19 cellular contexts compared by ENCODE assay signal in the genomic region with DNA sequence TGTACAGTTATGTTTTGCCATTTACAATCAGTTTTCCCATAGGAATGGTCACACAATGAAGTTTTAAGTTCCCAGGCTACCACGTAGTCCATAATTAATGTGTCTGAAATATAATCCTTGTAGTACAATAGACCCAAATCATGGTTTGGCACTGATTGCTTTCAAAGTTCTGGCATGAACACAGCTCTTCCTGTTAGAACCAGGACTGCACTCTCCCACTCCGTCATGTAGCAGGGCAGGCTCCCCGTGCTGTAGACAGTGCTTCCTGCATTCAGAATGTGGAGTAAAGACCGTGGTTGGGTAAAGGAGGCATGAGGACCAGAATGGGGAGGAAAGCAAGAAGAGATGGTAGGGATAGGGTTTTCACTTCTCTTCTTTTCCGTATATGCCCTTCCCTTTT. TPM values are rescaled to one million over a fixed set of nuclear protein-coding genes. Genes with fewer than 3 reads are reported as not detected.
DNase-seq lines count a peak whose midpoint lies in the region; ATAC-seq and TF ChIP-seq lines count a peak whose summit lies in the region.
"Had no signal": no experiment of that assay in that cellular context is flagged by ENCODE, and none has a peak within 500 bp of the region (broad histone marks: within the 10 kb centered on the region; RNA-seq: fewer than 3 reads in every experiment).

No MANE protein-coding gene starts in this region.

- peaks cover 34% of the 10 kb centered on the region for H3K4me1 Mint-ChIP-seq in activated naive CD8-positive, alpha-beta T cell treated with anti-CD3 and anti-CD28 coated beads, Interleukin-2, amount 50 U/mL, for 24 hours
- peaks cover 32% of the 10 kb centered on the region for H3K4me1 Mint-ChIP-seq in activated naive CD8-positive, alpha-beta T cell treated with anti-CD3 and anti-CD28 coated beads for 36 hours
- peaks cover 45% of the 10 kb centered on the region for H3K4me1 Mint-ChIP-seq in activated T-helper 1 cell treated with anti-CD3 and anti-CD28 coated beads, Interleukin-12 subunit alpha, Interleukin-12 subunit beta, Interleukin-2, Interleukin-4 antibody, amounts not matched to agents 30 ng/mL and 10 ng/mL and 1 ng/mL, durations not matched to agents 14 hours and 24 hours and 36 hours (ENCODE audit: low read depth)

- no peak for TF ChIP-seq POLR2A in esophagus squamous epithelium (IDR thresholded peaks at IDR 0.05)

- H3K27me3 ChIP-seq in esophagus squamous epithelium = no peaks in the 10 kb centered on the region
- H3K27me3 ChIP-seq: BLaER1 treated with 17β-estradiol and CSF1 and Interleukin-3, amounts not matched to agents 10 nM and 100 nM had no signal

- H3K27me3 Mint-ChIP-seq in activated naive CD8-positive, alpha-beta T cell treated with anti-CD3 and anti-CD28 coated beads, Interleukin-2, amount 50 U/mL, for 24 hours = no peaks in the 10 kb centered on the region
- H3K27me3 Mint-ChIP-seq in activated naive CD8-positive, alpha-beta T cell treated with anti-CD3 and anti-CD28 coated beads for 36 hours = no peaks in the 10 kb centered on the region
- no peaks in the 10 kb centered on the region for H3K27me3 Mint-ChIP-seq in activated T-helper 1 cell treated with anti-CD3 and anti-CD28 coated beads, Interleukin-12 subunit alpha, Interleukin-12 subunit beta, Interleukin-2, Interleukin-4 antibody, amounts not matched to agents 30 ng/mL and 10 ng/mL and 1 ng/mL, durations not matched to agents 14 hours and 24 hours and 36 hours (ENCODE audit: insufficient read depth)

- no peak for TF ChIP-seq CTCF in fibroblast of the aortic adventitia (IDR thresholded peaks at IDR 0.05; ENCODE audit: insufficient read depth, low read length)
- no peak for TF ChIP-seq CTCF in esophagus squamous epithelium (IDR thresholded peaks at IDR 0.05)

- H3K4me3 ChIP-seq in fibroblast of the aortic adventitia (ENCODE audit: low read depth, low read length) (no peak overlapping the region), esophagus squamous epithelium (no peak overlapping the region)
- H3K4me3 ChIP-seq: BLaER1 treated with 17β-estradiol and CSF1 and Interleukin-3, amounts not matched to agents 10 nM and 100 nM had no signal

- H3K9me3 ChIP-seq in esophagus squamous epithelium = no peaks in the 10 kb centered on the region
- H3K9me3 ChIP-seq: BLaER1 treated with 17β-estradiol and CSF1 and Interleukin-3, amounts not matched to agents 10 nM and 100 nM had no signal

- intact Hi-C loops in activated T-helper 1 cell treated with anti-CD3 and anti-CD28 coated beads, Interleukin-12 subunit alpha, Interleukin-12 subunit beta, Interleukin-2, Interleukin-4 antibody, amounts not matched to agents 30 ng/mL and 10 ng/mL and 1 ng/mL, durations not matched to agents 14 hours and 24 hours and 36 hours (cut with micrococcal nuclease) = loop anchor here (10.0 kb wide), 1 partner anchor 1111 kb away; the partner anchor contains the start of gene TRIM14
- intact Hi-C loops in esophagus squamous epithelium (cut with DNase I) = no loop called here

- H3K36me3 ChIP-seq in esophagus squamous epithelium = peaks cover 0 to 71% (median 12%) of the 10 kb centered on the region in 3 donors

- 67 to 74% methylated on average over 5 of the region's 5 CpGs for WGBS in esophagus squamous epithelium, 2 donors

- H3K27ac Mint-ChIP-seq in activated naive CD8-positive, alpha-beta T cell treated with anti-CD3 and anti-CD28 coated beads, Interleukin-2, amount 50 U/mL, for 24 hours = peak overlapping the region; percentile 3
- no peak overlapping the region for H3K27ac Mint-ChIP-seq in activated naive CD8-positive, alpha-beta T cell treated with anti-CD3 and anti-CD28 coated beads for 36 hours
- peak overlapping the region; percentile 42 for H3K27ac Mint-ChIP-seq in activated T-helper 1 cell treated with anti-CD3 and anti-CD28 coated beads, Interleukin-12 subunit alpha, Interleukin-12 subunit beta, Interleukin-2, Interleukin-4 antibody, amounts not matched to agents 30 ng/mL and 10 ng/mL and 1 ng/mL, durations not matched to agents 14 hours and 24 hours and 36 hours

- no peaks in the 10 kb centered on the region for H3K9me3 Mint-ChIP-seq in activated naive CD8-positive, alpha-beta T cell treated with anti-CD3 and anti-CD28 coated beads, Interleukin-2, amount 50 U/mL, for 24 hours
- H3K9me3 Mint-ChIP-seq in activated naive CD8-positive, alpha-beta T cell treated with anti-CD3 and anti-CD28 coated beads for 36 hours = no peaks in the 10 kb centered on the region
- H3K9me3 Mint-ChIP-seq in activated T-helper 1 cell treated with anti-CD3 and anti-CD28 coated beads, Interleukin-12 subunit alpha, Interleukin-12 subunit beta, Interleukin-2, Interleukin-4 antibody, amounts not matched to agents 30 ng/mL and 10 ng/mL and 1 ng/mL, durations not matched to agents 14 hours and 24 hours and 36 hours = no peaks in the 10 kb centered on the region

- H3K36me3 Mint-ChIP-seq in activated naive CD8-positive, alpha-beta T cell treated with anti-CD3 and anti-CD28 coated beads, Interleukin-2, amount 50 U/mL, for 24 hours (ENCODE audit: low read depth) = peaks cover 53% of the 10 kb centered on the region
- peaks cover 33% of the 10 kb centered on the region for H3K36me3 Mint-ChIP-seq in activated naive CD8-positive, alpha-beta T cell treated with anti-CD3 and anti-CD28 coated beads for 36 hours
- H3K36me3 Mint-ChIP-seq in activated T-helper 1 cell treated with anti-CD3 and anti-CD28 coated beads, Interleukin-12 subunit alpha, Interleukin-12 subunit beta, Interleukin-2, Interleukin-4 antibody, amounts not matched to agents 30 ng/mL and 10 ng/mL and 1 ng/mL, durations not matched to agents 14 hours and 24 hours and 36 hours (ENCODE audit: low read depth) = peaks cover 51% of the 10 kb centered on the region

- H3K4me3 Mint-ChIP-seq in activated naive CD8-positive, alpha-beta T cell treated with anti-CD3 and anti-CD28 coated beads, Interleukin-2, amount 50 U/mL, for 24 hours = no peak overlapping the region
- H3K4me3 Mint-ChIP-seq in activated naive CD8-positive, alpha-beta T cell treated with anti-CD3 and anti-CD28 coated beads for 36 hours = no peak overlapping the region
- no peak overlapping the region for H3K4me3 Mint-ChIP-seq in activated T-helper 1 cell treated with anti-CD3 and anti-CD28 coated beads, Interleukin-12 subunit alpha, Interleukin-12 subunit beta, Interleukin-2, Interleukin-4 antibody, amounts not matched to agents 30 ng/mL and 10 ng/mL and 1 ng/mL, durations not matched to agents 14 hours and 24 hours and 36 hours

- H3K4me1 ChIP-seq in esophagus squamous epithelium = peaks cover 11 to 44% (median 16%) of the 10 kb centered on the region in 3 donors

- H3K27ac ChIP-seq in esophagus squamous epithelium = peak overlapping the region in 1 of 4 donors; percentile 40
- H3K27ac ChIP-seq: BLaER1 treated with 17β-estradiol and CSF1 and Interleukin-3, amounts not matched to agents 10 nM and 100 nM; KMS-11 had no signal

- DNase-seq in activated naive CD8-positive, alpha-beta T cell treated with anti-CD3 and anti-CD28 coated beads, Interleukin-2, amount 50 U/mL, for 24 hours = no peak
- DNase-seq in activated naive CD8-positive, alpha-beta T cell treated with anti-CD3 and anti-CD28 coated beads for 36 hours = no peak
- DNase-seq in activated T-helper 1 cell treated with anti-CD3 and anti-CD28 coated beads, Interleukin-12 subunit alpha, Interleukin-12 subunit beta, Interleukin-2, Interleukin-4 antibody, amounts not matched to agents 30 ng/mL and 10 ng/mL and 1 ng/mL, durations not matched to agents 14 hours and 24 hours and 36 hours (ENCODE audit: low spot score) = no peak
- peak; percentile 31 for DNase-seq in fibroblast of the aortic adventitia (ENCODE audit: low read depth)
- peak; percentile 2 for DNase-seq in stromal cell of bone marrow (ENCODE audit: low read depth)
- DNase-seq in SIG-M5 (lab: John Stamatoyannopoulos, UW) = no peak
- no peak for DNase-seq in esophagus squamous epithelium (lab: John Stamatoyannopoulos, UW)
- no peak for DNase-seq in GDM1 (lab: John Stamatoyannopoulos, UW)
- DNase-seq: COR-L47, DMS153, EL, H7, MM.1S, NCI-H1105 treated with DMSO at 0.1 percent for 48 hours, NCI-H187 treated with DMSO at 0.1 percent for 48 hours, NCI-H446, NCI-H748 treated with DMSO at 0.1 percent for 48 hours had no signal

- ATAC-seq in activated naive CD8-positive, alpha-beta T cell treated with anti-CD3 and anti-CD28 coated beads, Interleukin-2, amount 50 U/mL, for 24 hours = no peak

RNA-seq across cellular contexts. Expression of gene SEC61B, which starts 4.0 kb away (rescaled TPM):
- total RNA-seq in activated naive CD8-positive, alpha-beta T cell treated with anti-CD3 and anti-CD28 coated beads for 36 hours = 100 to 1,000 TPM; 161 to 164 TPM
- 180 and 184 TPM in 2 replicates for total RNA-seq in activated T-helper 1 cell treated with anti-CD3 and anti-CD28 coated beads, Interleukin-12 subunit alpha, Interleukin-12 subunit beta, Interleukin-2, Interleukin-4 antibody, amounts not matched to agents 30 ng/mL and 10 ng/mL and 1 ng/mL, durations not matched to agents 14 hours and 24 hours and 36 hours
- total RNA-seq in fibroblast of the aortic adventitia (ENCODE audit: low replicate concordance) (20.3 and 155 TPM in 2 replicates), esophagus squamous epithelium (100 to 1,000 TPM in 2 of 4 donors, 10 to 100 TPM in 2; 78.8 to 143 (median 117) TPM)

RNA-seq across cellular contexts. Expression of gene ALG2, which starts 4.3 kb away (rescaled TPM):
- 10 to 100 TPM; 27.3 to 30.3 TPM for total RNA-seq in activated naive CD8-positive, alpha-beta T cell treated with anti-CD3 and anti-CD28 coated beads for 36 hours
- total RNA-seq in activated T-helper 1 cell treated with anti-CD3 and anti-CD28 coated beads, Interleukin-12 subunit alpha, Interleukin-12 subunit beta, Interleukin-2, Interleukin-4 antibody, amounts not matched to agents 30 ng/mL and 10 ng/mL and 1 ng/mL, durations not matched to agents 14 hours and 24 hours and 36 hours = 37.6 and 39.7 TPM in 2 replicates
- total RNA-seq in fibroblast of the aortic adventitia (ENCODE audit: low replicate concordance) = 44.3 and 59.3 TPM in 2 replicates
- total RNA-seq in esophagus squamous epithelium = 10 to 100 TPM; 19.2 to 28.4 (median 25.1) TPM

Comparison
In these comparisons a context has a peak if more than half of its experiments do, and no peak if none do; other contexts are left out.
1. DNase-seq: peak in fibroblast of the aortic adventitia (single experiment) and stromal cell of bone marrow (single experiment); none in activated naive CD8-positive, alpha-beta T cell treated with anti-CD3 and anti-CD28 coated beads, Interleukin-2, amount 50 U/mL, for 24 hours (single experiment), activated naive CD8-positive, alpha-beta T cell treated with anti-CD3 and anti-CD28 coated beads for 36 hours (single experiment), activated T-helper 1 cell treated with anti-CD3 and anti-CD28 coated beads, Interleukin-12 subunit alpha, Interleukin-12 subunit beta, Interleukin-2, Interleukin-4 antibody, amounts not matched to agents 30 ng/mL and 10 ng/mL and 1 ng/mL, durations not matched to agents 14 hours and 24 hours and 36 hours (single experiment), SIG-M5 (single experiment), esophagus squamous epithelium (single experiment) and GDM1 (single experiment).